Comparison of ENCODE assay signal across 8 cellular contexts in the genomic region with DNA sequence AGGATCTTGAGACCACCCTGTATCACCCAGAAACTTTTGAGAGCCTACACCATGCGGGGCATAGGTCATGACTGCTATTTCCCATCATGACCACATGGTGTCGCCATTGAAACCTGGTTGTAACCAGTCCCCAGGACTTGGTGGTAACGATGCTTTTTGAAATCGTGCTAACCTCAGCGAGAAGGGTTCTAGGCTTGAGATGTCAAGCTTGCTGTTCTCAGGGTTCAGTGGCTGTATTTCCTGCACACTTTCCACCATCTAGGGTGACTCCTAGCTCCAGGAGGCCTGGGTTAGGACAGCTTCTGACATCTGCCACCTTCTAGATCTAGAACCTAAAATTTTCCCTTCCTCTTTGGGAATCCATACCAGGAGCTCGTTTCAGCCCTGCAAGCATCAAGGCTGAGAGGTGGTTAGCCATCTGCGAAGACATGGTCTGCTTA.
A peak's percentile ranks its signal among the peaks of the same experiment; 100 is the strongest.
DNase-seq lines count a peak whose midpoint lies in the region; ATAC-seq and TF ChIP-seq lines count a peak whose summit lies in the region.

No MANE protein-coding gene starts in this region.

- POLR2A ChIA-PET in AG04449 (lab: Yijun Ruan, JAX): no interaction called here

- no peak for ATAC-seq in GM21723 (IDR thresholded peaks at IDR 0.05; ENCODE audit: unreplicated experiment)

- DNase-seq in AG04449 (ENCODE audit: low read depth, low spot score) (peak; percentile 12), GM13977 (ENCODE audit: low spot score) (peak; percentile 80), NCI-H2171 treated with DMSO at 0.1 percent for 48 hours (lab: John Stamatoyannopoulos, UW) (peak; percentile 94), cardiac fibroblast (ENCODE audit: low read depth in 2 of 2) (peak; percentile 84), islet precursor cell (peak; percentile 88)
- peak in 3 of 4 experiments; percentile 26 to 32 (median 30) for DNase-seq in stimulated activated CD4-positive, alpha-beta T cell treated with anti-CD3 and anti-CD28 coated beads, Interleukin-1b, Interleukin-23, amount 100 ng/mL, for 24 hours (ENCODE audit: low read depth in 4 of 4, low spot score in 1 of 4)

- CTCF ChIA-PET in AG04449 (lab: Yijun Ruan, JAX): interaction anchor here (0.6 to 14.5 kb wide), 33 partner anchors 9 to 351 kb away, joined by 3 to 223 read pairs (median 4); a partner anchor contains a TSS

- peak; percentile 80 for TF ChIP-seq CTCF in AG04449 (IDR thresholded peaks at IDR 0.05; ENCODE audit: insufficient read depth, low read length, missing control alignments)
- TF ChIP-seq CTCF in GM13977 (IDR thresholded peaks at IDR 0.05; ENCODE audit: extremely low read depth, insufficient read depth, missing control alignments): peak; percentile 77
- TF ChIP-seq CTCF in WI38 (IDR thresholded peaks at IDR 0.05; ENCODE audit: low read depth, low read length): peak; percentile 82
- TF ChIP-seq CTCF in cardiac fibroblast (IDR thresholded peaks at IDR 0.05; ENCODE audit: low read depth, low read length): peak; percentile 83

- no peak overlapping the region; the same call in 1 of the 2 replicates for H3K4me3 ChIP-seq in AG04449 (ENCODE audit: low read depth, low read length)
- no peak overlapping the region for H3K4me3 ChIP-seq in WI38 (ENCODE audit: low read depth, low read length)
- H3K4me3 ChIP-seq in cardiac fibroblast (replicated peaks in 1 of 2; ENCODE audit: low read depth in 2 of 2, low read length in 2 of 2): no peak overlapping the region

- in situ Hi-C loops in GM13977 (cut with MboI; ENCODE audit: low pct_unique_long_range_greater_than_20kb, low sequenced_read_pairs, unreplicated experiment): loop anchor here (10.0 kb wide), 1 partner anchor 204 kb away; no protein-coding TSS in a partner anchor

Comparison
In these comparisons a context has a peak if more than half of its experiments do, and no peak if none do; other contexts are left out.
1. DNase-seq: peak in every context shown above with its lines; median percentile 94 in NCI-H2171 treated with DMSO at 0.1 percent for 48 hours; 88 in islet precursor cell; 84 in cardiac fibroblast; 80 in GM13977; 30 in stimulated activated CD4-positive, alpha-beta T cell treated with anti-CD3 and anti-CD28 coated beads, Interleukin-1b, Interleukin-23, amount 100 ng/mL, for 24 hours; 12 in AG04449.